Comparison of ENCODE assay signal across 8 cellular contexts in genomic region chr7:130961128-130961601, GRCh38.
DNase-seq lines count a peak whose midpoint lies in the region; ATAC-seq and TF ChIP-seq lines count a peak whose summit lies in the region.
"Had no signal": no experiment of that assay in that cellular context is flagged by ENCODE, and none has a peak within 500 bp of the region (broad histone marks: within the 10 kb centered on the region; RNA-seq: fewer than 3 reads in every experiment).

No MANE protein-coding gene starts in this region.

- no peaks in the 10 kb centered on the region for H3K27me3 Mint-ChIP-seq in activated naive CD4-positive, alpha-beta T cell treated with anti-CD3 and anti-CD28 coated beads, Interleukin-2, amount 10 ng/mL, durations not matched to agents 7 days and 5 days

- no peak overlapping the region for H3K27ac ChIP-seq in testis

- TF ChIP-seq CTCF in testis (IDR thresholded peaks at IDR 0.05), result no peak

- H3K4me1 ChIP-seq in testis, result peaks cover 27% of the 10 kb centered on the region

- peak; percentile 97 for TF ChIP-seq POLR2A in GM18951 (IDR thresholded peaks at IDR 0.05; ENCODE audit: extremely low read depth, insufficient read depth, insufficient read length)
- TF ChIP-seq POLR2A in testis (IDR thresholded peaks at IDR 0.05), result no peak

- H3K4me3 ChIP-seq in testis, result no peak overlapping the region

- peaks cover 36% of the 10 kb centered on the region for H3K36me3 Mint-ChIP-seq in activated naive CD4-positive, alpha-beta T cell treated with anti-CD3 and anti-CD28 coated beads, Interleukin-2, amount 10 ng/mL, durations not matched to agents 7 days and 5 days

- H3K27ac Mint-ChIP-seq in activated naive CD4-positive, alpha-beta T cell treated with anti-CD3 and anti-CD28 coated beads, Interleukin-2, amount 10 ng/mL, durations not matched to agents 7 days and 5 days, result peak overlapping the region; percentile 99

- H3K36me3 ChIP-seq in testis (ENCODE audit: low read depth, missing control alignments), result no peaks in the 10 kb centered on the region

- H3K4me1 Mint-ChIP-seq in activated naive CD4-positive, alpha-beta T cell treated with anti-CD3 and anti-CD28 coated beads, Interleukin-2, amount 10 ng/mL, durations not matched to agents 7 days and 5 days, result peaks cover 49% of the 10 kb centered on the region
- H3K4me1 Mint-ChIP-seq: neural crest cell had no signal

- peak overlapping the region; percentile 90 for H3K4me3 Mint-ChIP-seq in activated naive CD4-positive, alpha-beta T cell treated with anti-CD3 and anti-CD28 coated beads, Interleukin-2, amount 10 ng/mL, durations not matched to agents 7 days and 5 days
- H3K4me3 Mint-ChIP-seq: neural crest cell had no signal

- CTCF ChIA-PET in activated naive CD4-positive, alpha-beta T cell treated with anti-CD3 and anti-CD28 coated beads, Interleukin-2, amount 10 ng/mL, durations not matched to agents 7 days and 5 days (lab: Charles Lee), result interaction anchor here (1.0 to 7.2 kb wide), 9 partner anchors 10 to 79 kb away, joined by 3 to 54 read pairs (median 11); no protein-coding TSS in a partner anchor

- in situ Hi-C loops in GM18951 (cut with MboI; ENCODE audit: low sequenced_read_pairs, unreplicated experiment), result no loop called here

- H3K27me3 ChIP-seq in testis, result no peaks in the 10 kb centered on the region

- no peaks in the 10 kb centered on the region for H3K9me3 Mint-ChIP-seq in activated naive CD4-positive, alpha-beta T cell treated with anti-CD3 and anti-CD28 coated beads, Interleukin-2, amount 10 ng/mL, durations not matched to agents 7 days and 5 days

- H3K9me3 ChIP-seq in testis, result no peaks in the 10 kb centered on the region

- 72 to 77% methylated on average over 9 of the region's 9 CpGs for WGBS in testis, 2 donors

- intact Hi-C loops in testis (cut with DNase I; ENCODE audit: low total_unique reads), result no loop called here

- DNase-seq in RPMI8226 (peak; percentile 89), myocyte (ENCODE audit: low read depth) (peak; percentile 77), GM03348 (ENCODE audit: low spot score) (no peak), testis (no peak)
- DNase-seq in activated naive CD4-positive, alpha-beta T cell treated with anti-CD3 and anti-CD28 coated beads, Interleukin-2, amount 10 ng/mL, durations not matched to agents 7 days and 5 days, result peak; percentile 87

- peak; percentile 63 for ATAC-seq in HG03039 (IDR thresholded peaks at IDR 0.05; ENCODE audit: unreplicated experiment)

Comparison
In these comparisons a context has a peak if more than half of its experiments do, and no peak if none do; other contexts are left out.
1. DNase-seq: peak in RPMI8226 (single experiment), activated naive CD4-positive, alpha-beta T cell treated with anti-CD3 and anti-CD28 coated beads, Interleukin-2, amount 10 ng/mL, durations not matched to agents 7 days and 5 days (single experiment) and myocyte (single experiment); none in GM03348 (single experiment) and testis (single experiment).